1 cellular context compared by ENCODE assay signal in genomic region chr20:32580970-32581838, GRCh38.
TF ChIP-seq lines count a peak whose summit lies in the region.

No MANE protein-coding gene starts in this region.

TF ChIP-seq in HepG2, 621 proteins besides CTCF, POLR2A, EP300 and RAD21 (continued from another document and continues in another):
- no peak for TF ChIP-seq NFYB (CRISPR knock-in tag; IDR thresholded peaks at IDR 0.05)
- TF ChIP-seq TBP (CRISPR knock-in tag; IDR thresholded peaks at IDR 0.05), result no peak
- TF ChIP-seq TP53 (CRISPR knock-in tag; conservative IDR thresholded peaks at IDR 0.05), result no peak
- no peak for TF ChIP-seq FOXP1 (IDR thresholded peaks at IDR 0.05)
- TF ChIP-seq FOXP1 (CRISPR knock-in tag; IDR thresholded peaks at IDR 0.05), result no peak; the same call in 1 of the 2 replicates
- no peak; the same call in none of the 2 replicates for TF ChIP-seq ZNF788 (CRISPR knock-in tag; IDR thresholded peaks at IDR 0.05; ENCODE audit: borderline replicate concordance)
- TF ChIP-seq IRF1 (CRISPR knock-in tag; IDR thresholded peaks at IDR 0.05; ENCODE audit: low read depth), result no peak
- no peak for TF ChIP-seq ZHX2 (IDR thresholded peaks at IDR 0.05; ENCODE audit: low read depth)
- no peak for TF ChIP-seq ZHX2 (CRISPR knock-in tag; IDR thresholded peaks at IDR 0.05; ENCODE audit: borderline replicate concordance)
- no peak for TF ChIP-seq ZBTB25 (CRISPR knock-in tag; IDR thresholded peaks at IDR 0.05)
- no peak for TF ChIP-seq ZNF589 (CRISPR knock-in tag; conservative IDR thresholded peaks at IDR 0.05)
- TF ChIP-seq BRCA1 (CRISPR knock-in tag; IDR thresholded peaks at IDR 0.05), result no peak
- TF ChIP-seq, protein P1, sequence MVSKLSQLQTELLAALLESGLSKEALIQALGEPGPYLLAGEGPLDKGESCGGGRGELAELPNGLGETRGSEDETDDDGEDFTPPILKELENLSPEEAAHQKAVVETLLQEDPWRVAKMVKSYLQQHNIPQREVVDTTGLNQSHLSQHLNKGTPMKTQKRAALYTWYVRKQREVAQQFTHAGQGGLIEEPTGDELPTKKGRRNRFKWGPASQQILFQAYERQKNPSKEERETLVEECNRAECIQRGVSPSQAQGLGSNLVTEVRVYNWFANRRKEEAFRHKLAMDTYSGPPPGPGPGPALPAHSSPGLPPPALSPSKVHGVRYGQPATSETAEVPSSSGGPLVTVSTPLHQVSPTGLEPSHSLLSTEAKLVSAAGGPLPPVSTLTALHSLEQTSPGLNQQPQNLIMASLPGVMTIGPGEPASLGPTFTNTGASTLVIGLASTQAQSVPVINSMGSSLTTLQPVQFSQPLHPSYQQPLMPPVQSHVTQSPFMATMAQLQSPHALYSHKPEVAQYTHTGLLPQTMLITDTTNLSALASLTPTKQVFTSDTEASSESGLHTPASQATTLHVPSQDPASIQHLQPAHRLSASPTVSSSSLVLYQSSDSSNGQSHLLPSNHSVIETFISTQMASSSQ (IDR thresholded peaks at IDR 0.05; ENCODE audit: low read depth), result no peak
- TF ChIP-seq, protein P1 (CRISPR knock-in tag; IDR thresholded peaks at IDR 0.05; ENCODE audit: borderline replicate concordance), result no peak
- no peak for TF ChIP-seq POGK (CRISPR knock-in tag; conservative IDR thresholded peaks at IDR 0.05)
- TF ChIP-seq GABPA (IDR thresholded peaks at IDR 0.05; ENCODE audit: low read depth, low read length), result no peak
- peak; percentile 54 for TF ChIP-seq GABPA (CRISPR knock-in tag; IDR thresholded peaks at IDR 0.05; ENCODE audit: low read depth)
- TF ChIP-seq CREBL2 (CRISPR knock-in tag; IDR thresholded peaks at IDR 0.05; ENCODE audit: borderline replicate concordance), result no peak; the same call in 1 of the 2 replicates
- no peak for TF ChIP-seq TOPORS (CRISPR knock-in tag; IDR thresholded peaks at IDR 0.05)
- TF ChIP-seq ZFP36 (IDR thresholded peaks at IDR 0.05; ENCODE audit: borderline replicate concordance, low read depth, low read length, partially characterized antibody), result no peak
- TF ChIP-seq ATF1 (CRISPR knock-in tag; IDR thresholded peaks at IDR 0.05), result no peak
- no peak for TF ChIP-seq SRY (CRISPR knock-in tag; IDR thresholded peaks at IDR 0.05)
- no peak for TF ChIP-seq RFXANK (CRISPR knock-in tag; IDR thresholded peaks at IDR 0.05)
- TF ChIP-seq ADNP (CRISPR knock-in tag; IDR thresholded peaks at IDR 0.05), result no peak
- no peak for TF ChIP-seq TCF7L2 (IDR thresholded peaks at IDR 0.05; ENCODE audit: low read depth, low read length)
- TF ChIP-seq SIN3A (IDR thresholded peaks at IDR 0.05; ENCODE audit: borderline replicate concordance, low read depth, low read length), result no peak; the same call in 1 of the 2 replicates
- TF ChIP-seq IKZF1 (IDR thresholded peaks at IDR 0.05), result no peak
- TF ChIP-seq ZNF3 (CRISPR knock-in tag; IDR thresholded peaks at IDR 0.05), result no peak
- no peak for TF ChIP-seq ELK4 (CRISPR knock-in tag; IDR thresholded peaks at IDR 0.05; ENCODE audit: borderline replicate concordance)
- TF ChIP-seq ZNF180 (CRISPR knock-in tag; IDR thresholded peaks at IDR 0.05; ENCODE audit: borderline replicate concordance, low read depth), result no peak
- no peak for TF ChIP-seq HDAC2 (CRISPR knock-in tag; IDR thresholded peaks at IDR 0.05)
- TF ChIP-seq, protein P2, sequence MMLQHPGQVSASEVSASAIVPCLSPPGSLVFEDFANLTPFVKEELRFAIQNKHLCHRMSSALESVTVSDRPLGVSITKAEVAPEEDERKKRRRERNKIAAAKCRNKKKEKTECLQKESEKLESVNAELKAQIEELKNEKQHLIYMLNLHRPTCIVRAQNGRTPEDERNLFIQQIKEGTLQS (CRISPR knock-in tag; IDR thresholded peaks at IDR 0.05), result no peak
- peak; percentile 3; the same call in 1 of the 2 replicates for TF ChIP-seq TFDP2 (CRISPR knock-in tag; IDR thresholded peaks at IDR 0.05)
- no peak for TF ChIP-seq ZNF552 (CRISPR knock-in tag; IDR thresholded peaks at IDR 0.05; ENCODE audit: borderline replicate concordance)
- TF ChIP-seq ZSCAN9 (CRISPR knock-in tag; IDR thresholded peaks at IDR 0.05; ENCODE audit: borderline replicate concordance), result no peak
- TF ChIP-seq DBP (CRISPR knock-in tag; IDR thresholded peaks at IDR 0.05; ENCODE audit: not compliant biosample characterization), result no peak
- TF ChIP-seq SOX13 (IDR thresholded peaks at IDR 0.05), result no peak
- 0 out of 4 replicates have a peak, but pooled peaks of 1 of the 2 experiments have one; percentile 5 for TF ChIP-seq SOX13 (CRISPR knock-in tag; conservative IDR thresholded peaks at IDR 0.05 in 1 of 2, IDR thresholded peaks at IDR 0.05 in 1 of 2)
- TF ChIP-seq PLSCR1 (CRISPR knock-in tag; IDR thresholded peaks at IDR 0.05; ENCODE audit: borderline replicate concordance), result no peak
- TF ChIP-seq, protein P3, sequence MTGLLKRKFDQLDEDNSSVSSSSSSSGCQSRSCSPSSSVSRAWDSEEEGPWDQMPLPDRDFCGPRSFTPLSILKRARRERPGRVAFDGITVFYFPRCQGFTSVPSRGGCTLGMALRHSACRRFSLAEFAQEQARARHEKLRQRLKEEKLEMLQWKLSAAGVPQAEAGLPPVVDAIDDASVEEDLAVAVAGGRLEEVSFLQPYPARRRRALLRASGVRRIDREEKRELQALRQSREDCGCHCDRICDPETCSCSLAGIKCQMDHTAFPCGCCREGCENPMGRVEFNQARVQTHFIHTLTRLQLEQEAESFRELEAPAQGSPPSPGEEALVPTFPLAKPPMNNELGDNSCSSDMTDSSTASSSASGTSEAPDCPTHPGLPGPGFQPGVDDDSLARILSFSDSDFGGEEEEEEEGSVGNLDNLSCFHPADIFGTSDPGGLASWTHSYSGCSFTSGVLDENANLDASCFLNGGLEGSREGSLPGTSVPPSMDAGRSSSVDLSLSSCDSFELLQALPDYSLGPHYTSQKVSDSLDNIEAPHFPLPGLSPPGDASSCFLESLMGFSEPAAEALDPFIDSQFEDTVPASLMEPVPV (CRISPR knock-in tag; IDR thresholded peaks at IDR 0.05), result no peak
